24 cellular contexts compared by ENCODE assay signal in genomic region chr16:8739151-8739550, GRCh38.
"Had no signal": no experiment of that assay in that cellular context is flagged by ENCODE, and none has a peak within 500 bp of the region (broad histone marks: within the 10 kb centered on the region; RNA-seq: fewer than 3 reads in every experiment).

No MANE protein-coding gene starts in this region.

- ATAC-seq: effector memory CD8-positive, alpha-beta T cell; esophagus mucosa; gastrocnemius medialis; heart right ventricle; left colon; lower lobe of right lung; mucosa of descending colon had no signal

- DNase-seq: colonic mucosa; cortex of kidney; effector CD8-positive, alpha-beta T cell; effector memory CD8-positive, alpha-beta T cell; erythroblast; esophagus squamous epithelium; foreskin fibroblast; foreskin melanocyte; gastrocnemius medialis; glutamatergic neuron; head of caudate nucleus; heart right ventricle; hippocampal formation; immature natural killer cell; islet precursor cell; kidney; kidney glomerular epithelial cell; left colon; left ventricle myocardium inferior; lower lobe of right lung; mesenchymal stem cell; mucosa of descending colon had no signal

- H3K36me3 ChIP-seq: colonic mucosa, gastrocnemius medialis, heart right ventricle, left ventricle myocardium inferior, lower lobe of right lung had no signal

- H3K9me3 ChIP-seq: colonic mucosa, esophagus squamous epithelium, gastrocnemius medialis, lower lobe of right lung, mucosa of descending colon had no signal

- H3K4me3 ChIP-seq: colonic mucosa, esophagus squamous epithelium, gastrocnemius medialis, heart right ventricle, left ventricle myocardium inferior, lower lobe of right lung, mucosa of descending colon had no signal

- H3K4me1 ChIP-seq: colonic mucosa, esophagus squamous epithelium, lower lobe of right lung had no signal

- H3K27me3 ChIP-seq: colonic mucosa, esophagus squamous epithelium, gastrocnemius medialis, heart right ventricle had no signal

- H3K27ac ChIP-seq: colonic mucosa, epithelial cell of prostate, esophagus squamous epithelium, gastrocnemius medialis, heart right ventricle, left ventricle myocardium inferior, lower lobe of right lung had no signal
